Comparison of ENCODE assay signal across 22 cellular contexts in the genomic region with DNA sequence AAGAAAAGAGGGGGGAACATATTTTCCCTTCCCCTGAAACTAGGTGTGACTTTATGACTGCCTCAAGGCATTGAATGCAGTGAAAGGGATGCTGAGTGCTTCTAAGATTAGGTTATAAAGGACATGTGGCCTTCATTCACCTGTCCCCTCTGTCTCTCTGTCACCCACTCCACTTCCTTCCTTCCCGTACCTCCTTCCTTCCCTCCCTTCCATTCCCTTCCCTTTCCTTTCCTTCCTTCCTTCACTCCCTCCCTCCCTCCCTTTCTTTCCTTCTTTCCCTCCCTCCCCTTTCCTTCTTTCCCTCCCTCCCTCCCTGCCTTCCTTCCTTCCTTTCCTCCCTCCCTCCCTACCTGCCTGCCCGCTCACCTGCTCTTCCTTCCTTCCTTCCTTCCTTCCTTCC. TPM values are rescaled to one million over a fixed set of nuclear protein-coding genes. Genes with fewer than 3 reads are reported as not detected.
DNase-seq lines count a peak whose midpoint lies in the region; ATAC-seq, FAIRE-seq and TF ChIP-seq lines count a peak whose summit lies in the region.
"Had no signal": no experiment of that assay in that cellular context is flagged by ENCODE, and none has a peak within 500 bp of the region (broad histone marks: within the 10 kb centered on the region; RNA-seq: fewer than 3 reads in every experiment).

No MANE protein-coding gene starts in this region.

- TF ChIP-seq EP300 in HepG2 (IDR thresholded peaks at IDR 0.05; ENCODE audit: low read depth in 2 of 2, low read length in 2 of 2) (no peak), HepG2 (CRISPR knock-in tag; IDR thresholded peaks at IDR 0.05; ENCODE audit: borderline replicate concordance) (no peak)

- H3K4me2 ChIP-seq in HepG2 (ENCODE audit: low read depth, low read length) (no peak overlapping the region), osteoblast (ENCODE audit: insufficient read depth, low read length) (no peak overlapping the region)
- H3K4me2 ChIP-seq: GM23338 had no signal

- FAIRE-seq in HepG2 (lab: Jason Lieb, UNC) (no peak), urothelium cell line (lab: Jason Lieb, UNC) (peak; percentile 20)
- FAIRE-seq: GM12878, GM18507 had no signal

- in situ Hi-C loops in HepG2 (cut with HindIII; ENCODE audit: extremely low pct_ligation_motif_present, low pct_unique_long_range_greater_than_20kb) = no loop called here

- H2AFZ ChIP-seq in HepG2 (ENCODE audit: low read length) (no peak overlapping the region), osteoblast (ENCODE audit: low read length) (no peak overlapping the region)

- 93% methylated on average over 2 of the region's 2 CpGs for WGBS in HepG2 (ENCODE audit: low lambda C conversion rate)

- peaks cover 4% of the 10 kb centered on the region for H3K79me2 ChIP-seq in HepG2 (ENCODE audit: insufficient read depth, low read length)
- H3K79me2 ChIP-seq in osteoblast (ENCODE audit: insufficient read depth, low read length) = peaks cover 8% of the 10 kb centered on the region

- no peak for ATAC-seq in HepG2
- ATAC-seq in GM21367 (IDR thresholded peaks at IDR 0.05; ENCODE audit: unreplicated experiment) = no peak
- no peak for ATAC-seq in GM18498 (IDR thresholded peaks at IDR 0.05; ENCODE audit: unreplicated experiment)
- no peak for ATAC-seq in GM19023 (IDR thresholded peaks at IDR 0.05; ENCODE audit: unreplicated experiment)
- ATAC-seq: GM12878, GM23338, HCT116 had no signal

- H3K9me3 ChIP-seq in HepG2 (ENCODE audit: low read length) = no peaks in the 10 kb centered on the region
- H3K9me3 ChIP-seq in osteoblast (ENCODE audit: low read depth, low read length) = no peaks in the 10 kb centered on the region

- H3K9ac ChIP-seq in HepG2 (ENCODE audit: insufficient read depth, low read depth, low read length) = no peak overlapping the region

- POLR2A ChIA-PET in HepG2 (lab: Yijun Ruan, JAX) = interaction anchor here (0.6 to 1.2 kb wide), 2 partner anchors 9 to 42 kb away, joined by 3 read pairs; no protein-coding TSS in a partner anchor

- TF ChIP-seq CTCF in HepG2 (CRISPR knock-in tag; IDR thresholded peaks at IDR 0.05) (no peak), osteoblast (IDR thresholded peaks at IDR 0.05; ENCODE audit: extremely low read depth, low read depth, low read length) (no peak)

- DNase-seq in HepG2 (ENCODE audit: low spot score) = no peak
- DNase-seq in osteoblast (ENCODE audit: insufficient read length, low spot score, missing footprints) = peak; percentile 60
- no peak for DNase-seq in urothelium cell line (ENCODE audit: low spot score)
- DNase-seq: C1 segment of cervical spinal cord; Calu3; CD4-positive, alpha-beta memory T cell; COR-L47; DMS153; EL; GDM1; H9; HFFc6 had no signal

- CTCF ChIA-PET in HepG2 (lab: Yijun Ruan, JAX; ENCODE audit: low intra/inter-chr PET ratio, low total read pairs) = no interaction called here

- TF ChIP-seq RAD21 in HepG2 (CRISPR knock-in tag; IDR thresholded peaks at IDR 0.05) = no peak

- BruUV-seq in HepG2 (replicated peaks; lab: Mats Ljungman, UMichigan) = no TSS peak

- H3K4me1 ChIP-seq in HepG2 (ENCODE audit: insufficient read depth, low read length) (peaks cover 95% of the 10 kb centered on the region), osteoblast (ENCODE audit: insufficient read depth, low read length) (peaks cover 4% of the 10 kb centered on the region)

- H3K27me3 ChIP-seq in HepG2 (ENCODE audit: control insufficient read depth in 1 of 2, insufficient read depth in 2 of 2, low read length in 2 of 2) (no peaks in the 10 kb centered on the region; a peak in 1 of 5 replicates), osteoblast (ENCODE audit: insufficient read depth, low read length) (peaks cover 8% of the 10 kb centered on the region)

- H4K20me1 ChIP-seq in HepG2 (ENCODE audit: insufficient read depth, low read length) (no peaks in the 10 kb centered on the region), osteoblast (ENCODE audit: insufficient read depth, low read length) (no peaks in the 10 kb centered on the region)

- intact Hi-C loops in HepG2 (cut with micrococcal nuclease; ENCODE audit: unreplicated experiment) = no loop called here

- H3K27ac ChIP-seq in HepG2 (ENCODE audit: extremely low read length, insufficient read depth, low read length) = no peak overlapping the region
- no peak overlapping the region for H3K27ac ChIP-seq in osteoblast (ENCODE audit: low read depth, low read length)

- no peak for TF ChIP-seq POLR2A in HepG2 (IDR thresholded peaks at IDR 0.05; ENCODE audit: insufficient read depth in 1 of 2, low read depth in 2 of 2, low read length in 2 of 2)

- H3K4me3 ChIP-seq in HepG2 (replicated peaks in 1 of 3; ENCODE audit: insufficient read depth in 1 of 3, low read depth in 2 of 3, low read length in 3 of 3) (no peak overlapping the region), osteoblast (ENCODE audit: insufficient read depth, low read length) (no peak overlapping the region)
- H3K4me3 ChIP-seq: GM12878, GM23338 had no signal

- H3K36me3 ChIP-seq in HepG2 (replicated peaks in 1 of 2; ENCODE audit: control insufficient read depth in 1 of 2, insufficient read depth in 2 of 2, low read length in 2 of 2) (no peaks in the 10 kb centered on the region), osteoblast (ENCODE audit: insufficient read depth, low read length) (no peaks in the 10 kb centered on the region)

RNA-seq across cellular contexts. Expression of a gene that starts 4.5 kb away (rescaled TPM):
- 60.6 and 64.5 TPM in 2 replicates for total RNA-seq in HepG2 (2016; rRNA removed; fragmentation: Illumina TruSeq; extraction: Trizol)
- 591 and 606 TPM in 2 replicates for total RNA-seq in HepG2 (2016; cell fraction: cytosol; rRNA removed; fragmentation: Illumina TruSeq; extraction: Trizol; ENCODE audit: low read depth)
- 52.3 and 68.3 TPM in 2 replicates for total RNA-seq in HepG2 (2016; cell fraction: insoluble cytoplasmic fraction; rRNA removed; fragmentation: Illumina TruSeq; extraction: Trizol)
- 187 and 224 TPM in 2 replicates for total RNA-seq in HepG2 (2016; cell fraction: membrane; rRNA removed; fragmentation: Illumina TruSeq; extraction: Trizol)
- total RNA-seq in HepG2 (2016; cell fraction: nucleus; rRNA removed; fragmentation: Illumina TruSeq; extraction: Trizol) = 44.7 and 53.4 TPM in 2 replicates
- polyA plus RNA-seq in HepG2 (2011; rRNA removed) = 46.0 and 46.4 TPM in 2 replicates
- 21.4 and 28.4 TPM in 2 replicates for polyA plus RNA-seq in HepG2 (2011; cell fraction: cytosol; rRNA removed)
- 34.0 and 37.5 TPM in 2 replicates for polyA plus RNA-seq in HepG2 (2011; cell fraction: nucleus; rRNA removed)
- 28.8 and 32.8 TPM in 2 replicates for polyA plus RNA-seq in HepG2 (2012)
- polyA plus RNA-seq in HepG2 (2016; cell fraction: cytosol; fragmentation: Illumina TruSeq; extraction: Trizol; ENCODE audit: low read depth) = 2.2 and 2.3 TPM in 2 replicates
- polyA plus RNA-seq in HepG2 (2016; cell fraction: insoluble cytoplasmic fraction; fragmentation: Illumina TruSeq; extraction: Trizol; ENCODE audit: low read depth) = 25.2 and 27.2 TPM in 2 replicates
- 4.6 and 5.7 TPM in 2 replicates for polyA plus RNA-seq in HepG2 (2016; cell fraction: membrane; fragmentation: Illumina TruSeq; extraction: Trizol; ENCODE audit: low read depth)
- polyA plus RNA-seq in HepG2 (2016; cell fraction: nucleus; fragmentation: Illumina TruSeq; extraction: Trizol; ENCODE audit: insufficient read depth, low read depth) = 83.3 and 87.6 TPM in 2 replicates
- 56.7 and 119 TPM in 2 replicates for polyA minus RNA-seq in HepG2 (2011; rRNA and poly(A)+ RNA removed; ENCODE audit: low replicate concordance)
- 60.1 and 60.2 TPM in 2 replicates for polyA minus RNA-seq in HepG2 (2011; cell fraction: cytosol; rRNA and poly(A)+ RNA removed)
- 53.6 and 70.4 TPM in 2 replicates for polyA minus RNA-seq in HepG2 (2011; cell fraction: nucleus; rRNA and poly(A)+ RNA removed)
- total RNA-seq in osteoblast = 46.0 and 46.3 TPM in 2 replicates

RNA-seq across cellular contexts. Expression of a gene that starts 35.1 kb away (rescaled TPM):
- 37.9 and 93.8 TPM in 2 replicates for total RNA-seq in HepG2 (2016; rRNA removed; fragmentation: Illumina TruSeq; extraction: Trizol)
- total RNA-seq in HepG2 (2016; cell fraction: cytosol; rRNA removed; fragmentation: Illumina TruSeq; extraction: Trizol; ENCODE audit: low read depth) = 17.8 and 20.7 TPM in 2 replicates
- total RNA-seq in HepG2 (2016; cell fraction: insoluble cytoplasmic fraction; rRNA removed; fragmentation: Illumina TruSeq; extraction: Trizol) = 36.6 and 104 TPM in 2 replicates
- total RNA-seq in HepG2 (2016; cell fraction: membrane; rRNA removed; fragmentation: Illumina TruSeq; extraction: Trizol) = 16.5 and 17.6 TPM in 2 replicates
- 82.9 and 93.6 TPM in 2 replicates for total RNA-seq in HepG2 (2016; cell fraction: nucleus; rRNA removed; fragmentation: Illumina TruSeq; extraction: Trizol)
- 229 and 265 TPM in 2 replicates for polyA plus RNA-seq in HepG2 (2011; rRNA removed)
- 243 and 259 TPM in 2 replicates for polyA plus RNA-seq in HepG2 (2011; cell fraction: cytosol; rRNA removed)
- 151 and 156 TPM in 2 replicates for polyA plus RNA-seq in HepG2 (2011; cell fraction: nucleus; rRNA removed)
- 168 and 224 TPM in 2 replicates for polyA plus RNA-seq in HepG2 (2012)
- 16.8 and 19.6 TPM in 2 replicates for polyA plus RNA-seq in HepG2 (2016; cell fraction: cytosol; fragmentation: Illumina TruSeq; extraction: Trizol; ENCODE audit: low read depth)
- polyA plus RNA-seq in HepG2 (2016; cell fraction: insoluble cytoplasmic fraction; fragmentation: Illumina TruSeq; extraction: Trizol; ENCODE audit: low read depth) = 41.6 and 42.5 TPM in 2 replicates
- polyA plus RNA-seq in HepG2 (2016; cell fraction: membrane; fragmentation: Illumina TruSeq; extraction: Trizol; ENCODE audit: low read depth) = 14.9 and 16.4 TPM in 2 replicates
- 151 and 165 TPM in 2 replicates for polyA plus RNA-seq in HepG2 (2016; cell fraction: nucleus; fragmentation: Illumina TruSeq; extraction: Trizol; ENCODE audit: insufficient read depth, low read depth)
- polyA minus RNA-seq in HepG2 (2011; rRNA and poly(A)+ RNA removed; ENCODE audit: low replicate concordance) = 107 TPM in 1 of 2 replicates, not detected in the other
- 58.9 and 79.4 TPM in 2 replicates for polyA minus RNA-seq in HepG2 (2011; cell fraction: cytosol; rRNA and poly(A)+ RNA removed)
- 47.1 and 78.2 TPM in 2 replicates for polyA minus RNA-seq in HepG2 (2011; cell fraction: nucleus; rRNA and poly(A)+ RNA removed)
- not detected in 2 replicates for total RNA-seq in osteoblast
- total RNA-seq: A172; A673; CD4-positive, alpha-beta memory T cell; H9; HFFc6 had no signal
- polyA plus RNA-seq: BJ; CD4-positive, alpha-beta memory T cell had no signal

RNA-seq across cellular contexts. Expression of a gene that starts 38.7 kb away (rescaled TPM):
- total RNA-seq in HepG2 (2016; rRNA removed; fragmentation: Illumina TruSeq; extraction: Trizol) (10.0 and 11.8 TPM in 2 replicates), osteoblast (9.8 and 10.9 TPM in 2 replicates)
- 3.2 and 3.8 TPM in 2 replicates for total RNA-seq in HepG2 (2016; cell fraction: cytosol; rRNA removed; fragmentation: Illumina TruSeq; extraction: Trizol; ENCODE audit: low read depth)
- 9.0 and 11.1 TPM in 2 replicates for total RNA-seq in HepG2 (2016; cell fraction: insoluble cytoplasmic fraction; rRNA removed; fragmentation: Illumina TruSeq; extraction: Trizol)
- 5.6 and 5.8 TPM in 2 replicates for total RNA-seq in HepG2 (2016; cell fraction: membrane; rRNA removed; fragmentation: Illumina TruSeq; extraction: Trizol)
- 6.2 and 6.3 TPM in 2 replicates for total RNA-seq in HepG2 (2016; cell fraction: nucleus; rRNA removed; fragmentation: Illumina TruSeq; extraction: Trizol)
- polyA plus RNA-seq in HepG2 (2011; rRNA removed) = 7.0 and 8.5 TPM in 2 replicates
- polyA plus RNA-seq in HepG2 (2011; cell fraction: cytosol; rRNA removed) = 6.5 and 7.7 TPM in 2 replicates
- 4.4 and 4.7 TPM in 2 replicates for polyA plus RNA-seq in HepG2 (2011; cell fraction: nucleus; rRNA removed)
- 5.6 and 6.7 TPM in 2 replicates for polyA plus RNA-seq in HepG2 (2012)
- 1.5 and 1.7 TPM in 2 replicates for polyA plus RNA-seq in HepG2 (2016; cell fraction: cytosol; fragmentation: Illumina TruSeq; extraction: Trizol; ENCODE audit: low read depth)
- 10.0 and 11.5 TPM in 2 replicates for polyA plus RNA-seq in HepG2 (2016; cell fraction: insoluble cytoplasmic fraction; fragmentation: Illumina TruSeq; extraction: Trizol; ENCODE audit: low read depth)
- 3.1 and 3.5 TPM in 2 replicates for polyA plus RNA-seq in HepG2 (2016; cell fraction: membrane; fragmentation: Illumina TruSeq; extraction: Trizol; ENCODE audit: low read depth)
- polyA plus RNA-seq in HepG2 (2016; cell fraction: nucleus; fragmentation: Illumina TruSeq; extraction: Trizol; ENCODE audit: insufficient read depth, low read depth) = 8.6 and 9.3 TPM in 2 replicates
- polyA minus RNA-seq in HepG2 (2011; rRNA and poly(A)+ RNA removed; ENCODE audit: low replicate concordance) = 4.0 and 4.9 TPM in 2 replicates
- polyA minus RNA-seq in HepG2 (2011; cell fraction: cytosol; rRNA and poly(A)+ RNA removed) = 2.6 and 5.7 TPM in 2 replicates
- polyA minus RNA-seq in HepG2 (2011; cell fraction: nucleus; rRNA and poly(A)+ RNA removed) = 3.1 and 4.2 TPM in 2 replicates

Comparison
In these comparisons a context has a peak if more than half of its experiments do, and no peak if none do; other contexts are left out.
1. RNA of a gene that starts 35.1 kb away (total RNA-seq): 16.5 to 104 TPM in HepG2; not detected in osteoblast; every median in the first group is over 10 times any median in the second.